In the genomic region with DNA sequence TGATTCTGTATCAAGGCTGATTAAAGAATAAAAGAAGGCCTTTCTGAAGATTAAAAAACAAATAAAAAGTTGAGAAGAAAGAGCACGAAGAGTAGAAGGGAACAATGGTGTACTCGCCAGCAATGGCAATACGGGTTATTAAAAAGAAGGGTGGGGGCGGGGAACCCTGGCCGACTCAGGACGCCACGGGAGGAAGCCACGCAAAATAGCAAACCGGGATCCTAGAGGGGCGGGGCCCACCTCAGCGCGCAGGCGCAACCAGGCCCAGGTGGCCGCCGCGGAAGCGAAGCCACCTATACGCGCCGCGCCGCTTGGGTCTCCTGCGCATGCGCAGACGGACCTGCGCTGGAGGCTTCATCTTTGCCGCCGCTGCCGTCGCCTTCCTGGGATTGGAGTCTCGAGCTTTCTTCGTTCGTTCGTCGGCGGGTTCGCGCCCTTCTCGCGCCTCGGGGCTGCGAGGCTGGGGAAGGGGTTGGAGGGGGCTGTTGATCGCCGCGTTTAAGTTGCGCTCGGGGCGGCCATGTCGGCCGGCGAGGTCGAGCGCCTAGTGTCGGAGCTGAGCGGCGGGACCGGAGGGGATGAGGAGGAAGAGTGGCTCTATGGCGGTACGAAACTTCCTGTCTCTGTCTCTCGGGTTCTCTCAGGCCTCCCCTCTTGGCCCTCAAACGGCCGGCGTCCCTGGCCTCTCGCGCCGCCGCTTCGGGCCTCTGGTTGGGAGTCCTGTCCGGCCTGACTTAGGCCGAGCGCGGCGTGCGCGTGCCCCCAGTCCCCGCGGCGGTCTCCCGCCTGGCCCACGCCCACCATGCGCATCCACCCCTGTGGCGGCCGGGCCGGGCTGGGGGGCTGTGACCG, we compare ENCODE assay signal across 9 cellular contexts.
A peak's percentile ranks its signal among the peaks of the same experiment; 100 is the strongest.
DNase-seq lines count a peak whose midpoint lies in the region; ATAC-seq, FAIRE-seq and TF ChIP-seq lines count a peak whose summit lies in the region.
"Had no signal": no experiment of that assay in that cellular context is flagged by ENCODE, and none has a peak within 500 bp of the region (broad histone marks: within the 10 kb centered on the region; RNA-seq: fewer than 3 reads in every experiment).

FIP1L1 (plus strand) TSS at position 323 of the 852 bp plus-strand sequence; CDS start at position 521, 198 bp downstream.

- peak; percentile 30 for FAIRE-seq in islet of Langerhans (lab: Jason Lieb, UNC)
- FAIRE-seq: TTC549 had no signal

- DNase-seq in AG08396 (ENCODE audit: low spot score) (peak; percentile 98), NCI-H345 (lab: John Stamatoyannopoulos, UW) (peak; percentile 90), cerebellar cortex (ENCODE audit: low spot score) (peak; percentile 91)
- peak; percentile 97 for DNase-seq in stimulated activated CD4-positive, alpha-beta T cell treated with anti-CD3 and anti-CD28 coated beads, Interleukin-12 subunit alpha, Interleukin-12 subunit beta, amount 100 ng/mL, for 4 hours

- ATAC-seq in HG03196 (IDR thresholded peaks at IDR 0.05; ENCODE audit: unreplicated experiment): peak; percentile 83
- ATAC-seq in activated CD4-positive, CD25-positive, alpha-beta regulatory T cell treated with anti-CD3 and anti-CD28 coated beads, Interleukin-2, amount 50 U/mL, for 24 hours: peak; percentile 91

- TF ChIP-seq POLR2A in GM18951 (IDR thresholded peaks at IDR 0.05; ENCODE audit: extremely low read depth, insufficient read depth, insufficient read length): peak; percentile 94

- in situ Hi-C loops in GM18951 (cut with MboI; ENCODE audit: low sequenced_read_pairs, unreplicated experiment): no loop called here

Comparison
In these comparisons a context has a peak if more than half of its experiments do, and no peak if none do; other contexts are left out.
1. Peak in every context shown above with its lines: DNase-seq and ATAC-seq.